25 cellular contexts compared by ENCODE assay signal in genomic region chr9:85404911-85405580, GRCh38.
"Had no signal": no experiment of that assay in that cellular context is flagged by ENCODE, and none has a peak within 500 bp of the region (broad histone marks: within the 10 kb centered on the region; RNA-seq: fewer than 3 reads in every experiment).

No MANE protein-coding gene starts in this region.

- H3K4me1 ChIP-seq: colonic mucosa, lower lobe of right lung, parathyroid adenoma, stomach, vagina had no signal

- H3K4me3 ChIP-seq: colonic mucosa, esophagus muscularis mucosa, heart right ventricle, lower lobe of right lung, right atrium auricular region, smooth muscle cell, stomach, thyroid gland, vagina had no signal

- H3K27me3 ChIP-seq: colonic mucosa, heart right ventricle, right atrium auricular region, thyroid gland, vagina had no signal

- DNase-seq: colonic mucosa; effector CD8-positive, alpha-beta T cell; endodermal cell; foreskin melanocyte; glutamatergic neuron; heart right ventricle; hippocampal formation; left ventricle myocardium superior; lower lobe of right lung; stimulated activated CD4-positive, alpha-beta T cell treated with anti-CD3 and anti-CD28 coated beads, Interleukin-12 subunit alpha, Interleukin-12 subunit beta, amount 100 ng/mL, for 4 hours; stimulated activated CD4-positive, alpha-beta T cell treated with anti-CD3 and anti-CD28 coated beads, Interleukin-1b, Interleukin-23, amount 100 ng/mL, for 48 hours; stimulated activated CD4-positive, alpha-beta T cell treated with anti-CD3 and anti-CD28 coated beads, Interleukin-4, amount 100 ng/mL, for 1 hour; stimulated activated CD8-positive, alpha-beta memory T cell treated with anti-CD3 and anti-CD28 coated beads, Interleukin-4, amount 100 ng/mL, for 48 hours; stimulated activated naive CD4-positive, alpha-beta T cell; stomach; thyroid gland; trophoblast cell had no signal

- H3K36me3 ChIP-seq: colonic mucosa, esophagus muscularis mucosa, heart right ventricle, lower lobe of right lung, neutrophil, right atrium auricular region, stomach, thyroid gland, vagina had no signal

- H3K27ac ChIP-seq: colonic mucosa, esophagus muscularis mucosa, heart right ventricle, lower lobe of right lung, neutrophil, parathyroid adenoma, right atrium auricular region, stomach, thyroid gland, vagina had no signal

- H3K9me3 ChIP-seq: colonic mucosa, esophagus muscularis mucosa, heart right ventricle, lower lobe of right lung, neutrophil, right atrium auricular region, stomach, thyroid gland, vagina had no signal

- ATAC-seq: heart right ventricle; left ventricle myocardium superior; lower lobe of right lung; natural killer cell treated with Interleukin-12 subunit alpha and Interleukin-12 subunit beta and Interleukin-15 and Interleukin-18, amount 100 ng/mL, for 72 hours; sciatic nerve had no signal
